ENCODE assay signal across 22 cellular contexts in genomic region chr2:36824281-36824680, GRCh38.
DNase-seq lines count a peak whose midpoint lies in the region; ATAC-seq, FAIRE-seq and TF ChIP-seq lines count a peak whose summit lies in the region.
"Had no signal": no experiment of that assay in that cellular context is flagged by ENCODE, and none has a peak within 500 bp of the region (broad histone marks: within the 10 kb centered on the region; RNA-seq: fewer than 3 reads in every experiment).

No MANE protein-coding gene starts in this region.

- H3K27me3 Mint-ChIP-seq in GM23338 (ENCODE audit: insufficient read depth, low read depth, poor library complexity), result no peaks in the 10 kb centered on the region
- H3K27me3 Mint-ChIP-seq in activated T-helper 1 cell treated with anti-CD3 and anti-CD28 coated beads, Interleukin-12 subunit alpha, Interleukin-12 subunit beta, Interleukin-2, Interleukin-4 antibody, amounts not matched to agents 30 ng/mL and 10 ng/mL and 1 ng/mL, durations not matched to agents 14 hours and 24 hours and 36 hours (ENCODE audit: insufficient read depth), result peaks cover 10% of the 10 kb centered on the region
- H3K27me3 Mint-ChIP-seq: IgD-negative memory B cell had no signal

- H3K4me1 Mint-ChIP-seq in GM23338, result peaks cover 12% of the 10 kb centered on the region
- no peaks in the 10 kb centered on the region for H3K4me1 Mint-ChIP-seq in activated T-helper 1 cell treated with anti-CD3 and anti-CD28 coated beads, Interleukin-12 subunit alpha, Interleukin-12 subunit beta, Interleukin-2, Interleukin-4 antibody, amounts not matched to agents 30 ng/mL and 10 ng/mL and 1 ng/mL, durations not matched to agents 14 hours and 24 hours and 36 hours (ENCODE audit: low read depth)
- H3K4me1 Mint-ChIP-seq: B cell, CD14-positive monocyte had no signal

- TF ChIP-seq CTCF in GM23338 (conservative IDR thresholded peaks at IDR 0.05; ENCODE audit: low read depth in 2 of 2) (no peak), ascending aorta (IDR thresholded peaks at IDR 0.05) (no peak)

- intact Hi-C loops in ascending aorta (cut with DNase I), result no loop called here
- intact Hi-C loops in activated T-helper 1 cell treated with anti-CD3 and anti-CD28 coated beads, Interleukin-12 subunit alpha, Interleukin-12 subunit beta, Interleukin-2, Interleukin-4 antibody, amounts not matched to agents 30 ng/mL and 10 ng/mL and 1 ng/mL, durations not matched to agents 14 hours and 24 hours and 36 hours (cut with micrococcal nuclease), result no loop called here

- H2AFZ ChIP-seq in GM23338, result peak overlapping the region; percentile 73

- no peaks in the 10 kb centered on the region for H3K9me3 Mint-ChIP-seq in GM23338
- no peaks in the 10 kb centered on the region for H3K9me3 Mint-ChIP-seq in activated T-helper 1 cell treated with anti-CD3 and anti-CD28 coated beads, Interleukin-12 subunit alpha, Interleukin-12 subunit beta, Interleukin-2, Interleukin-4 antibody, amounts not matched to agents 30 ng/mL and 10 ng/mL and 1 ng/mL, durations not matched to agents 14 hours and 24 hours and 36 hours
- H3K9me3 Mint-ChIP-seq: IgD-negative memory B cell had no signal

- DNase-seq in GM23338 (ENCODE audit: low spot score) (peak; percentile 73), NCI-H2227 treated with DMSO at 0.1 percent for 48 hours (lab: John Stamatoyannopoulos, UW) (peak; percentile 45), iPS DF 19.7 (ENCODE audit: low read depth, low spot score) (peak; percentile 33), left kidney (ENCODE audit: low read depth, low spot score) (peak; percentile 10), ascending aorta (ENCODE audit: low spot score in 2 of 2) (no peak), urothelium cell line (ENCODE audit: low spot score) (no peak)
- no peak for DNase-seq in activated T-helper 1 cell treated with anti-CD3 and anti-CD28 coated beads, Interleukin-12 subunit alpha, Interleukin-12 subunit beta, Interleukin-2, Interleukin-4 antibody, amounts not matched to agents 30 ng/mL and 10 ng/mL and 1 ng/mL, durations not matched to agents 14 hours and 24 hours and 36 hours (ENCODE audit: low spot score)
- DNase-seq: DMS53, GF-D8, NCI-H1105 treated with DMSO at 0.1 percent for 48 hours, NCI-H2081, NCI-H2171, NCI-H446 treated with DMSO at 0.1 percent for 48 hours, NCI-H69, SHP77 treated with DMSO at 0.1 percent for 48 hours had no signal

- peak overlapping the region; percentile 9; the same call in 1 of the 3 replicates for H3K4me3 Mint-ChIP-seq in GM23338
- H3K4me3 Mint-ChIP-seq in activated T-helper 1 cell treated with anti-CD3 and anti-CD28 coated beads, Interleukin-12 subunit alpha, Interleukin-12 subunit beta, Interleukin-2, Interleukin-4 antibody, amounts not matched to agents 30 ng/mL and 10 ng/mL and 1 ng/mL, durations not matched to agents 14 hours and 24 hours and 36 hours, result no peak overlapping the region
- H3K4me3 Mint-ChIP-seq: B cell, CD14-positive monocyte, IgD-negative memory B cell had no signal

- H3K4me1 ChIP-seq in GM23338 (ENCODE audit: insufficient read depth), result peaks cover 15% of the 10 kb centered on the region
- H3K4me1 ChIP-seq in ascending aorta, result peaks cover 0 to 3% of the 10 kb centered on the region in 2 donors

- ATAC-seq in GM23338 (peak; percentile 94), HG02938 (IDR thresholded peaks at IDR 0.05; ENCODE audit: unreplicated experiment) (no peak)
- ATAC-seq: SK-N-SH treated with all-trans-retinoic acid at 6 μM for 48 hours had no signal

- no peaks in the 10 kb centered on the region for H3K9me3 ChIP-seq in ascending aorta

- no peaks in the 10 kb centered on the region for H3K79me2 ChIP-seq in GM23338 (replicated peaks; ENCODE audit: insufficient read depth)

- peaks cover 3% of the 10 kb centered on the region; the same call in 1 of the 2 replicates for H3F3A ChIP-seq in GM23338 (replicated peaks; ENCODE audit: low read depth)

- FAIRE-seq in urothelium cell line (lab: Jason Lieb, UNC), result no peak
- FAIRE-seq: GM19239 had no signal

- H3K27ac Mint-ChIP-seq in GM23338, result peak overlapping the region; percentile 64
- no peak overlapping the region for H3K27ac Mint-ChIP-seq in activated T-helper 1 cell treated with anti-CD3 and anti-CD28 coated beads, Interleukin-12 subunit alpha, Interleukin-12 subunit beta, Interleukin-2, Interleukin-4 antibody, amounts not matched to agents 30 ng/mL and 10 ng/mL and 1 ng/mL, durations not matched to agents 14 hours and 24 hours and 36 hours
- H3K27ac Mint-ChIP-seq: B cell, CD14-positive monocyte had no signal

- peak overlapping the region; percentile 72; the same call in 1 of the 2 replicates for H3K27ac ChIP-seq in GM23338 (ENCODE audit: low read depth)
- no peak overlapping the region for H3K27ac ChIP-seq in ascending aorta
- H3K27ac ChIP-seq: RWPE1 had no signal

- H3K9me2 ChIP-seq in GM23338 (ENCODE audit: insufficient read depth), result peaks cover 10% of the 10 kb centered on the region; the same call in 1 of the 2 replicates

- H3K36me3 Mint-ChIP-seq in GM23338 (ENCODE audit: low read depth), result no peaks in the 10 kb centered on the region
- no peaks in the 10 kb centered on the region for H3K36me3 Mint-ChIP-seq in activated T-helper 1 cell treated with anti-CD3 and anti-CD28 coated beads, Interleukin-12 subunit alpha, Interleukin-12 subunit beta, Interleukin-2, Interleukin-4 antibody, amounts not matched to agents 30 ng/mL and 10 ng/mL and 1 ng/mL, durations not matched to agents 14 hours and 24 hours and 36 hours (ENCODE audit: low read depth)
- H3K36me3 Mint-ChIP-seq: CD14-positive monocyte, IgD-negative memory B cell had no signal

- no peak overlapping the region; the same call in 1 of the 2 replicates for H3K4me3 ChIP-seq in GM23338
- H3K4me3 ChIP-seq in ascending aorta, result no peak overlapping the region

- H4K20me1 ChIP-seq in GM23338 (replicated peaks; ENCODE audit: insufficient read depth), result no peaks in the 10 kb centered on the region

- H3K4me2 ChIP-seq in GM23338, result peak overlapping the region; percentile 64

- H3K27me3 ChIP-seq in GM23338 (ENCODE audit: insufficient read depth) (no peaks in the 10 kb centered on the region), ascending aorta (no peaks in the 10 kb centered on the region)

- H3K36me3 ChIP-seq in GM23338 (ENCODE audit: insufficient read depth) (no peaks in the 10 kb centered on the region), ascending aorta (no peaks in the 10 kb centered on the region)

TF ChIP-seq in GM23338, 12 proteins besides CTCF, POLR2A, EP300 and RAD21:
- TF ChIP-seq EZH2phosphoT487 (IDR thresholded peaks at IDR 0.05; ENCODE audit: unreplicated experiment) (no peak), ZNF462 (CRISPR knock-in tag; IDR thresholded peaks at IDR 0.05) (0 out of 2 replicates have a peak, but pooled peaks have one; percentile 49)

Comparison
In these comparisons a context has a peak if more than half of its experiments do, and no peak if none do; other contexts are left out.
1. DNase-seq: peak in GM23338 (single experiment), NCI-H2227 treated with DMSO at 0.1 percent for 48 hours (single experiment), iPS DF 19.7 (single experiment) and left kidney (single experiment); none in ascending aorta (0 of 2), urothelium cell line (single experiment) and activated T-helper 1 cell treated with anti-CD3 and anti-CD28 coated beads, Interleukin-12 subunit alpha, Interleukin-12 subunit beta, Interleukin-2, Interleukin-4 antibody, amounts not matched to agents 30 ng/mL and 10 ng/mL and 1 ng/mL, durations not matched to agents 14 hours and 24 hours and 36 hours (single experiment).